In genomic region chr11:87037450-87038234, GRCh38 we compare ENCODE assay signal across 8 cellular contexts. TPM values are rescaled to one million over a fixed set of nuclear protein-coding genes. Genes with fewer than 3 reads are reported as not detected.
DNase-seq lines count a peak whose midpoint lies in the region; ATAC-seq and TF ChIP-seq lines count a peak whose summit lies in the region.

Gene TMEM135, plus strand, starts transcription at chr11:87037934. Its CDS starts 112 bp downstream, at chr11:87038046.

- H3K27me3 Mint-ChIP-seq in activated naive CD4-positive, alpha-beta T cell treated with anti-CD3 and anti-CD28 coated beads for 36 hours (ENCODE audit: low read depth): no peaks in the 10 kb centered on the region

- TF ChIP-seq EP300 in gastroesophageal sphincter (IDR thresholded peaks at IDR 0.05): no peak

- H3K36me3 ChIP-seq in GM06990 (ENCODE audit: control insufficient read depth, insufficient read depth, low read length): no peaks in the 10 kb centered on the region
- no peaks in the 10 kb centered on the region for H3K36me3 ChIP-seq in gastroesophageal sphincter
- H3K36me3 ChIP-seq in neutrophil: no peaks in the 10 kb centered on the region

- H3K4me1 Mint-ChIP-seq in activated naive CD4-positive, alpha-beta T cell treated with anti-CD3 and anti-CD28 coated beads for 36 hours (ENCODE audit: low read depth): peaks cover 32% of the 10 kb centered on the region

- peak; percentile 16 for TF ChIP-seq CTCF in GM06990 (IDR thresholded peaks at IDR 0.05; ENCODE audit: insufficient read depth, low read length, poor library complexity, severe bottlenecking)
- TF ChIP-seq CTCF in NB4 (IDR thresholded peaks at IDR 0.05; ENCODE audit: low read depth, low read length): no peak
- TF ChIP-seq CTCF in gastroesophageal sphincter (IDR thresholded peaks at IDR 0.05): peak in 1 of 4 experiments; percentile 40
- no peak for TF ChIP-seq CTCF in neutrophil (IDR thresholded peaks at IDR 0.05)
- TF ChIP-seq CTCF in subcutaneous adipose tissue (IDR thresholded peaks at IDR 0.05; ENCODE audit: low read depth): no peak

- H3K4me3 Mint-ChIP-seq in activated naive CD4-positive, alpha-beta T cell treated with anti-CD3 and anti-CD28 coated beads for 36 hours: peak within 1 kb of the TSS; percentile 98

- TF ChIP-seq POLR2A in NB4 (IDR thresholded peaks at IDR 0.05; ENCODE audit: extremely low read depth, insufficient read length) (peak; percentile 66), gastroesophageal sphincter (IDR thresholded peaks at IDR 0.05) (peak; percentile 54 to 56)

- no peaks in the 10 kb centered on the region for H3K9me3 Mint-ChIP-seq in activated naive CD4-positive, alpha-beta T cell treated with anti-CD3 and anti-CD28 coated beads for 36 hours

- no peaks in the 10 kb centered on the region for H3K9me3 ChIP-seq in gastroesophageal sphincter
- no peaks in the 10 kb centered on the region for H3K9me3 ChIP-seq in neutrophil

- H3K36me3 Mint-ChIP-seq in activated naive CD4-positive, alpha-beta T cell treated with anti-CD3 and anti-CD28 coated beads for 36 hours (ENCODE audit: low read depth): peaks cover 7% of the 10 kb centered on the region

- DNase-seq in GM06990 (ENCODE audit: extremely low read depth, insufficient read length) (peak; percentile 99), NB4 (ENCODE audit: low read depth) (peak; percentile 98), SK-N-DZ (ENCODE audit: low spot score) (peak; percentile 97)
- peak; percentile 95 for DNase-seq in activated naive CD4-positive, alpha-beta T cell treated with anti-CD3 and anti-CD28 coated beads for 36 hours

- H3K4me3 ChIP-seq in GM06990 (replicated peaks; ENCODE audit: low read depth, low read length) (peak within 1 kb of the TSS; percentile 98), NB4 (ENCODE audit: low read depth, low read length) (peak within 1 kb of the TSS; percentile 89), gastroesophageal sphincter (peak within 1 kb of the TSS; percentile 64 to 86), neutrophil (ENCODE audit: low read depth in 1 of 2, low read length in 1 of 2) (peak within 1 kb of the TSS; percentile 60 to 74)

- intact Hi-C loops in activated naive CD4-positive, alpha-beta T cell treated with anti-CD3 and anti-CD28 coated beads for 36 hours (cut with micrococcal nuclease): loop anchor here (1.0 to 10.0 kb wide), 12 partner anchors 7 to 1413 kb away; partner anchors contain the start of genes CTSC, DLG2, FZD4 and PICALM

- H3K4me1 ChIP-seq in gastroesophageal sphincter (peaks cover 3 to 44% (median 5%) of the 10 kb centered on the region in 3 donors), neutrophil (ENCODE audit: control insufficient read depth in 1 of 2, insufficient read depth in 1 of 2, low read depth in 1 of 2, low read length in 1 of 2) (peaks cover 4 to 13% of the 10 kb centered on the region in 2 experiments)

- H3K27me3 ChIP-seq in GM06990 (replicated peaks; ENCODE audit: control insufficient read depth, insufficient read depth, low read length) (no peaks in the 10 kb centered on the region), gastroesophageal sphincter (no peaks in the 10 kb centered on the region), neutrophil (peaks cover 23% of the 10 kb centered on the region)

- CTCF ChIA-PET in activated naive CD4-positive, alpha-beta T cell treated with anti-CD3 and anti-CD28 coated beads for 36 hours (lab: Charles Lee): interaction anchor here (0.5 to 1.2 kb wide), 4 partner anchors 11 to 251 kb away, joined by 3 to 8 read pairs (median 4); no protein-coding TSS in a partner anchor

- ATAC-seq in HG02571 (IDR thresholded peaks at IDR 0.05; ENCODE audit: unreplicated experiment): peak; percentile 99
- ATAC-seq in gastroesophageal sphincter: peak; percentile 99

- H3K27ac ChIP-seq in gastroesophageal sphincter (peak within 1 kb of the TSS; percentile 44 to 91 (median 90)), neutrophil (peak within 1 kb of the TSS; percentile 35)

- H3K27ac Mint-ChIP-seq in activated naive CD4-positive, alpha-beta T cell treated with anti-CD3 and anti-CD28 coated beads for 36 hours: peak within 1 kb of the TSS; percentile 88

- WGBS in gastroesophageal sphincter (ENCODE audit: low coverage in 1 of 2), 2 donors: 0 to 3% methylated on average over 2 to 10 of the region's 66 CpGs

RNA-seq across cellular contexts. Expression of gene TMEM135, which starts in this region (rescaled TPM):
- 20.2 and 23.7 TPM in 2 replicates for polyA plus RNA-seq in SK-N-DZ (2014; cell fraction: cytosol; rRNA removed)
- polyA plus RNA-seq in SK-N-DZ (2014; cell fraction: nucleus; rRNA removed): 17.1 and 19.1 TPM in 2 replicates
- 10 to 100 TPM; 21.8 to 24.8 TPM for total RNA-seq in activated naive CD4-positive, alpha-beta T cell treated with anti-CD3 and anti-CD28 coated beads for 36 hours
- total RNA-seq in gastroesophageal sphincter (10 to 100 TPM in 3 of 4 donors, 1 to 10 TPM in 1; 9.6 to 25.7 (median 17.0) TPM), subcutaneous adipose tissue (10 to 100 TPM; 51.3 to 73.8 (median 52.4) TPM)

Comparison
In these comparisons a context has a peak if more than half of its experiments do, and no peak if none do; other contexts are left out.
1. Peak in every context shown above with its lines: DNase-seq, ATAC-seq, H3K4me3 ChIP-seq and H3K27ac ChIP-seq.